In genomic region chr17:45189002-45189401, GRCh38 we compare ENCODE assay signal across 2 cellular contexts.
TF ChIP-seq lines count a peak whose summit lies in the region.

No MANE protein-coding gene starts in this region.

TF ChIP-seq in A549, 52 proteins besides CTCF, POLR2A, EP300 and RAD21:
- TF ChIP-seq FOSB (CRISPR knock-in tag; IDR thresholded peaks at IDR 0.05), result no peak
- TF ChIP-seq SREBF2 (IDR thresholded peaks at IDR 0.05), result no peak
- no peak for TF ChIP-seq GATA3 (IDR thresholded peaks at IDR 0.05; ENCODE audit: borderline replicate concordance)
- TF ChIP-seq KDM5A (IDR thresholded peaks at IDR 0.05), result no peak
- no peak for TF ChIP-seq USF2 (IDR thresholded peaks at IDR 0.05)
- TF ChIP-seq TFCP2L1 (CRISPR knock-in tag; IDR thresholded peaks at IDR 0.05), result no peak
- no peak for TF ChIP-seq ZSCAN20 (CRISPR knock-in tag; IDR thresholded peaks at IDR 0.05)
- no peak for TF ChIP-seq ESRRA (IDR thresholded peaks at IDR 0.05; ENCODE audit: borderline replicate concordance, low read length)
- no peak for TF ChIP-seq FOXS1 (CRISPR knock-in tag; IDR thresholded peaks at IDR 0.05)
- no peak for TF ChIP-seq FOSL2 (IDR thresholded peaks at IDR 0.05)
- TF ChIP-seq FOSL2 (CRISPR knock-in tag; IDR thresholded peaks at IDR 0.05), result no peak
- no peak for TF ChIP-seq CBX8 (IDR thresholded peaks at IDR 0.05)
- no peak for TF ChIP-seq CHD2 (IDR thresholded peaks at IDR 0.05; ENCODE audit: low read length, partially characterized antibody)
- no peak for TF ChIP-seq REST (IDR thresholded peaks at IDR 0.05)
- no peak for TF ChIP-seq BHLHE40 (IDR thresholded peaks at IDR 0.05; ENCODE audit: low read depth, low read length)
- no peak for TF ChIP-seq NPAS2 (CRISPR knock-in tag; IDR thresholded peaks at IDR 0.05; ENCODE audit: borderline replicate concordance)
- TF ChIP-seq EHF (CRISPR knock-in tag; IDR thresholded peaks at IDR 0.05), result no peak

TF ChIP-seq in K562, 482 proteins besides CTCF, POLR2A, EP300 and RAD21:
- TF ChIP-seq PKNOX1 (IDR thresholded peaks at IDR 0.05), result peak; percentile 61; the same call in 1 of the 2 replicates
- TF ChIP-seq STAT5A (IDR thresholded peaks at IDR 0.05; ENCODE audit: borderline replicate concordance, low read length), result no peak
- no peak for TF ChIP-seq ZNF407 (IDR thresholded peaks at IDR 0.05; ENCODE audit: low read depth)
